2 cellular contexts compared by ENCODE assay signal in the genomic region with DNA sequence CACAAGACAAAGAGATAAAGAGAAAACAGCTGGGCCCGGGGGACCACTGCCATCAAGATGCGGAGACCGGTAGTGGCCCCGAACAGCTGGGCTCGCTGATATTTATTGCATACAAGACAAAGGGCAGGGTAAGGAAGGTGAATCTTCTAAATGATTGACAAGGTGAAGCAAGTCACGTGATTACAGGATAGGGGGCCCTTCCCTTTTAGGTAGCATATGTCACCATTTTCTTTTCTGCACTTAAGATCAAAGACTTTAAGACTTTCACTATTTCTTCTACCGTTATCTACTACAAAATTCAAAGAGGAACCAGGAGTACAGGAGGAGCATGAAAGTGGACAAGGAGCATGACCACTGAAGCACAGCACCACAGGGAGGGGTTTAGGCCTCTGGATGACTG.
TF ChIP-seq lines count a peak whose summit lies in the region.
"Not testable (repeated sequence)": the region's sequence is repeated elsewhere in the genome, so short reads cannot be mapped to it uniquely, and the experiment has no call there.

No MANE protein-coding gene starts in this region.

TF ChIP-seq in GM12878, 131 proteins besides CTCF, POLR2A, EP300 and RAD21:
- TF ChIP-seq BHLHE40 (IDR thresholded peaks at IDR 0.05; ENCODE audit: borderline replicate concordance in 1 of 2, low read depth in 2 of 2, low read length in 1 of 2) (peak in 1 of 2 experiments; percentile 56; a peak in 1 of 4 replicates), RAD51 (IDR thresholded peaks at IDR 0.05) (peak; percentile 93)
- TF ChIP-seq, protein P1, sequence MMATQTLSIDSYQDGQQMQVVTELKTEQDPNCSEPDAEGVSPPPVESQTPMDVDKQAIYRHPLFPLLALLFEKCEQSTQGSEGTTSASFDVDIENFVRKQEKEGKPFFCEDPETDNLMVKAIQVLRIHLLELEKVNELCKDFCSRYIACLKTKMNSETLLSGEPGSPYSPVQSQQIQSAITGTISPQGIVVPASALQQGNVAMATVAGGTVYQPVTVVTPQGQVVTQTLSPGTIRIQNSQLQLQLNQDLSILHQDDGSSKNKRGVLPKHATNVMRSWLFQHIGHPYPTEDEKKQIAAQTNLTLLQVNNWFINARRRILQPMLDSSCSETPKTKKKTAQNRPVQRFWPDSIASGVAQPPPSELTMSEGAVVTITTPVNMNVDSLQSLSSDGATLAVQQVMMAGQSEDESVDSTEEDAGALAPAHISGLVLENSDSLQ (IDR thresholded peaks at IDR 0.05), result peak; percentile 53

TF ChIP-seq in K562, 482 proteins besides CTCF, POLR2A, EP300 and RAD21:
- 0 out of 2 replicates have a peak, but pooled peaks have one; percentile 57 for TF ChIP-seq TOE1 (IDR thresholded peaks at IDR 0.05; ENCODE audit: borderline replicate concordance)
- TF ChIP-seq TOE1 (CRISPR knock-in tag; IDR thresholded peaks at IDR 0.05; ENCODE audit: borderline replicate concordance, low read depth), result not testable (repeated sequence)
- TF ChIP-seq, protein P1 (IDR thresholded peaks at IDR 0.05), result peak; percentile 27; the same call in 1 of the 2 replicates
- TF ChIP-seq RAD51 (IDR thresholded peaks at IDR 0.05; ENCODE audit: borderline replicate concordance, low read depth), result peak; percentile 69
- TF ChIP-seq TFE3 (CRISPR knock-in tag; IDR thresholded peaks at IDR 0.05), result peak; percentile 91
- TF ChIP-seq CBFA2T2 (conservative IDR thresholded peaks at IDR 0.05), result 0 out of 2 replicates have a peak, but pooled peaks have one; percentile 11
